Comparison of ENCODE assay signal across 26 cellular contexts in genomic region chr19:6491802-6492592, GRCh38. TPM values are rescaled to one million over a fixed set of nuclear protein-coding genes. Genes with fewer than 3 reads are reported as not detected.
DNase-seq lines count a peak whose midpoint lies in the region; ATAC-seq, FAIRE-seq and TF ChIP-seq lines count a peak whose summit lies in the region.
"Had no signal": no experiment of that assay in that cellular context is flagged by ENCODE, and none has a peak within 500 bp of the region (broad histone marks: within the 10 kb centered on the region; RNA-seq: fewer than 3 reads in every experiment).

No MANE protein-coding gene starts in this region.

- SMC1A ChIA-PET in GM12878 (lab: Charles Lee; ENCODE audit: uncharacterized antibody, unreplicated experiment) = interaction anchor here (0.6 to 2.2 kb wide), 4 partner anchors 8 to 117 kb away, joined by 3 to 8 read pairs (median 4); no protein-coding TSS in a partner anchor

- H4K20me1 ChIP-seq in GM12878 (ENCODE audit: control insufficient read depth, insufficient read depth) = no peaks in the 10 kb centered on the region

- BruUV-seq in GM12878 (replicated peaks; lab: Mats Ljungman, UMichigan) = no TSS peak

- H3K9ac ChIP-seq in GM12878 (ENCODE audit: control insufficient read depth, insufficient read depth, low read length) = no peak overlapping the region

- no peak overlapping the region for H3K4me2 ChIP-seq in GM12878 (ENCODE audit: control insufficient read depth, insufficient read depth)

- H3K27me3 ChIP-seq in GM12878 (replicated peaks in 1 of 2; ENCODE audit: control insufficient read depth in 2 of 2, insufficient read depth in 2 of 2, low read length in 1 of 2) = no peaks in the 10 kb centered on the region
- H3K27me3 ChIP-seq: BE2C, Peyer's patch had no signal

- no peak overlapping the region for H3K4me3 ChIP-seq in GM12878
- H3K4me3 ChIP-seq: Peyer's patch, SK-N-MC had no signal

- DNase-seq in stimulated activated naive CD8-positive, alpha-beta T cell treated with anti-CD3 and anti-CD28 coated beads, Interleukin-15, amount 100 ng/mL, for 72 hours = no peak
- no peak for DNase-seq in stimulated activated naive CD8-positive, alpha-beta T cell treated with anti-CD3 and anti-CD28 coated beads, Interleukin-15, Interleukin-2, amounts not matched to agents 100 U/mL and 50 U/mL, for 24 hours
- DNase-seq in GM12878 (ENCODE audit: low read depth, low spot score) (no peak), occipital lobe (lab: John Stamatoyannopoulos, UW) (peak; percentile 53), cardiac septum (ENCODE audit: low spot score) (no peak), NCI-H510A treated with DMSO at 0.1 percent for 48 hours (lab: John Stamatoyannopoulos, UW) (no peak)
- DNase-seq: BE2C; Caco-2; CD4-positive, CD25-positive, alpha-beta regulatory T cell; GDM1; GOT3; IMR-90; Karpas-422; NCI-H1092 treated with DMSO at 0.1 percent for 48 hours; NCI-H146; NCI-H2029 treated with DMSO at 0.1 percent for 48 hours; NCI-H2171 treated with DMSO at 0.1 percent for 48 hours; NCI-H446; NCI-H69; Peyer's patch had no signal

- no peak overlapping the region for H3K4me3 Mint-ChIP-seq in stimulated activated naive CD8-positive, alpha-beta T cell treated with anti-CD3 and anti-CD28 coated beads, Interleukin-15, amount 100 ng/mL, for 72 hours

- RAD21 ChIA-PET in GM12878 (lab: Charles Lee; ENCODE audit: unreplicated experiment) = interaction anchor here (1.1 to 2.8 kb wide), 2 partner anchors 10 to 11 kb away, joined by 3 to 11 read pairs; partner anchors contain the start of gene DENND1C

- no peak for FAIRE-seq in GM12878 (lab: Jason Lieb, UNC)
- FAIRE-seq: A204.1 had no signal

- TF ChIP-seq POLR2A in GM12878 (IDR thresholded peaks at IDR 0.05; ENCODE audit: low read depth, low read length) = no peak

- peaks cover 7% of the 10 kb centered on the region in 2 donors for H3K9me3 Mint-ChIP-seq in stimulated activated naive CD8-positive, alpha-beta T cell treated with anti-CD3 and anti-CD28 coated beads, Interleukin-15, amount 100 ng/mL, for 72 hours

- no peak overlapping the region for H3K27ac Mint-ChIP-seq in stimulated activated naive CD8-positive, alpha-beta T cell treated with anti-CD3 and anti-CD28 coated beads, Interleukin-15, amount 100 ng/mL, for 72 hours

- no peak for TF ChIP-seq CTCF in GM12878 (IDR thresholded peaks at IDR 0.05 in 2 of 3, conservative IDR thresholded peaks at IDR 0.05 in 1 of 3; ENCODE audit: control insufficient read depth in 2 of 3, extremely low read depth in 1 of 3, insufficient read depth in 1 of 3, low read depth in 3 of 3, low read length in 3 of 3)

- CTCF ChIA-PET in GM12878 (lab: Yijun Ruan, JAX) = interaction anchor here (4.2 kb wide), 1 partner anchor 10 kb away, joined by 26 read pairs; the partner anchor contains the start of gene DENND1C

- POLR2A ChIA-PET in GM12878 (lab: Charles Lee) = interaction anchor here (1.1 to 1.5 kb wide), 3 partner anchors 9 to 67 kb away, joined by 3 to 6 read pairs (median 4); partner anchors contain the start of gene DENND1C

- no peaks in the 10 kb centered on the region for H3K27me3 Mint-ChIP-seq in stimulated activated naive CD8-positive, alpha-beta T cell treated with anti-CD3 and anti-CD28 coated beads, Interleukin-15, amount 100 ng/mL, for 72 hours
- H3K27me3 Mint-ChIP-seq: CD4-positive, CD25-positive, alpha-beta regulatory T cell had no signal

- H3K27ac ChIP-seq in GM12878 (ENCODE audit: control insufficient read depth, insufficient read depth) = no peak overlapping the region
- H3K27ac ChIP-seq: Peyer's patch, SK-N-MC had no signal

- H3K79me2 ChIP-seq in GM12878 (ENCODE audit: control insufficient read depth, insufficient read depth, low read length) = no peaks in the 10 kb centered on the region

- no peaks in the 10 kb centered on the region for H3K36me3 ChIP-seq in GM12878 (ENCODE audit: control insufficient read depth in 2 of 2, insufficient read depth in 2 of 2, low read length in 1 of 2)
- H3K36me3 ChIP-seq: BE2C, Peyer's patch had no signal

- no peak for TF ChIP-seq RAD21 in GM12878 (IDR thresholded peaks at IDR 0.05; ENCODE audit: insufficient read depth, low read depth, low read length)

- intact Hi-C loops in GM12878 (cut with micrococcal nuclease; ENCODE audit: unreplicated experiment) (no loop called here), cardiac septum (cut with DNase I) (no loop called here)

- peak; percentile 49 for ATAC-seq in stimulated activated naive CD8-positive, alpha-beta T cell treated with anti-CD3 and anti-CD28 coated beads, Interleukin-15, amount 100 ng/mL, for 72 hours
- no peak for ATAC-seq in stimulated activated naive CD8-positive, alpha-beta T cell treated with anti-CD3 and anti-CD28 coated beads, Interleukin-15, Interleukin-2, amounts not matched to agents 100 U/mL and 50 U/mL, for 24 hours
- ATAC-seq in GM12878 (no peak), HG03045 (IDR thresholded peaks at IDR 0.05; ENCODE audit: unreplicated experiment) (no peak)
- ATAC-seq: Right ventricle myocardium inferior had no signal

- no peak overlapping the region for H2AFZ ChIP-seq in GM12878 (ENCODE audit: control insufficient read depth, low read depth, low read length)

- H3K4me1 Mint-ChIP-seq in stimulated activated naive CD8-positive, alpha-beta T cell treated with anti-CD3 and anti-CD28 coated beads, Interleukin-15, amount 100 ng/mL, for 72 hours = peaks cover 14% of the 10 kb centered on the region

- no peaks in the 10 kb centered on the region for H3K9me3 ChIP-seq in GM12878 (replicated peaks; ENCODE audit: control insufficient read depth, insufficient read depth, low read length)
- H3K9me3 ChIP-seq: BE2C, Caco-2, Peyer's patch had no signal

- H3K4me1 ChIP-seq in GM12878 (ENCODE audit: control insufficient read depth, insufficient read depth, low read length) = peaks cover 3% of the 10 kb centered on the region; the same call in 1 of the 2 replicates
- H3K4me1 ChIP-seq: BE2C, Caco-2, Peyer's patch had no signal

- TF ChIP-seq EP300 in GM12878 (IDR thresholded peaks at IDR 0.05; ENCODE audit: borderline replicate concordance in 1 of 2, control insufficient read depth in 1 of 2, low read depth in 2 of 2, low read length in 2 of 2) = no peak

- 60% methylated on average over 4 of the region's 4 CpGs for WGBS in GM12878 (ENCODE audit: insufficient coverage, insufficient replicate concordance, low lambda C conversion rate, missing lambda C conversion rate)

- in situ Hi-C loops in GM12878 (cut with MboI) = no loop called here

RNA-seq across cellular contexts. Expression of gene TUBB4A, which starts 10.1 kb away (rescaled TPM):
- 1.8 and 4.3 TPM in 2 replicates for total RNA-seq in GM12878 (2013; cell fraction: nucleolus; rRNA removed)
- 2.5 and 2.8 TPM in 2 replicates for total RNA-seq in GM12878 (2014; rRNA removed)
- 1.3 and 1.4 TPM in 2 replicates for total RNA-seq in GM12878 (2014; rRNA removed; fragmentation: Illumina TruSeq; extraction: Trizol)
- 22.4 and 30.4 TPM in 2 replicates for total RNA-seq in GM12878 (2021)
- polyA plus RNA-seq in GM12878 (2011; ENCODE audit: low read depth) = 1.4 TPM
- 0.12 and 0.29 TPM in 2 replicates for polyA plus RNA-seq in GM12878 (2011; rRNA removed)
- polyA plus RNA-seq in GM12878 (2011; cell fraction: cytosol; rRNA removed) = 1.2 and 1.6 TPM in 2 replicates
- 1.1 and 2.1 TPM in 2 replicates for polyA plus RNA-seq in GM12878 (2011; cell fraction: nucleus; rRNA removed)
- 4.8 and 8.1 TPM in 2 replicates for polyA plus RNA-seq in GM12878 (2012)
- polyA plus RNA-seq in GM12878 (2014; fragmentation: Illumina TruSeq; extraction: Trizol) = 5.9 and 7.1 TPM in 2 replicates
- polyA plus RNA-seq in GM12878 (2014; fragmentation: Nextera tagmentation; extraction: Ambion mirVana) = under 1 TPM; 0.79 to 0.85 TPM
- 5.1 and 7.5 TPM in 2 replicates for polyA plus RNA-seq in GM12878 (2014; rRNA removed)
- 10 to 100 TPM; 12.1 to 20.0 TPM for polyA plus RNA-seq in GM12878 (2016; fragmentation: Nextera tagmentation; extraction: Ambion mirVana)
- 0.73 and 2.7 TPM in 2 replicates for polyA minus RNA-seq in GM12878 (2011; rRNA and poly(A)+ RNA removed)
- 3.4 and 8.4 TPM in 2 replicates for polyA minus RNA-seq in GM12878 (2011; cell fraction: cytosol; rRNA and poly(A)+ RNA removed)
- polyA minus RNA-seq in GM12878 (2011; cell fraction: nucleus; rRNA and poly(A)+ RNA removed) = 1.1 and 2.9 TPM in 2 replicates
- total RNA-seq in occipital lobe = 135 TPM
- 0.40 TPM for total RNA-seq in cardiac septum
- total RNA-seq: IMR-90 had no signal
- polyA plus RNA-seq: IMR-90 had no signal

RNA-seq across cellular contexts. Expression of gene DENND1C, which starts 10.4 kb away (rescaled TPM):
- 36.0 and 43.4 TPM in 2 replicates for total RNA-seq in GM12878 (2013; cell fraction: nucleolus; rRNA removed)
- total RNA-seq in GM12878 (2014; rRNA removed) (16.4 and 24.5 TPM in 2 replicates), GM12878 (2014; rRNA removed; fragmentation: Illumina TruSeq; extraction: Trizol) (10.9 and 11.5 TPM in 2 replicates), GM12878 (2021) (50.5 and 54.3 TPM in 2 replicates), occipital lobe (not detected), cardiac septum (0.78 TPM)
- polyA plus RNA-seq in GM12878 (2011; ENCODE audit: low read depth) = 18.1 TPM
- polyA plus RNA-seq in GM12878 (2011; rRNA removed) (10.6 and 25.8 TPM in 2 replicates), GM12878 (2014; fragmentation: Illumina TruSeq; extraction: Trizol) (24.6 and 39.5 TPM in 2 replicates), GM12878 (2014; fragmentation: Nextera tagmentation; extraction: Ambion mirVana) (1 to 10 TPM; 2.4 to 2.8 TPM), GM12878 (2014; rRNA removed) (49.1 and 59.0 TPM in 2 replicates), GM12878 (2016; fragmentation: Nextera tagmentation; extraction: Ambion mirVana) (10 to 100 TPM; 45.8 to 45.9 TPM)
- 27.6 and 35.8 TPM in 2 replicates for polyA plus RNA-seq in GM12878 (2011; cell fraction: cytosol; rRNA removed)
- 98.7 and 103 TPM in 2 replicates for polyA plus RNA-seq in GM12878 (2011; cell fraction: nucleus; rRNA removed)
- 39.5 and 44.4 TPM in 2 replicates for polyA plus RNA-seq in GM12878 (2012)
- 8.0 and 18.8 TPM in 2 replicates for polyA minus RNA-seq in GM12878 (2011; rRNA and poly(A)+ RNA removed)
- 11.4 and 12.4 TPM in 2 replicates for polyA minus RNA-seq in GM12878 (2011; cell fraction: cytosol; rRNA and poly(A)+ RNA removed)
- 18.0 and 30.9 TPM in 2 replicates for polyA minus RNA-seq in GM12878 (2011; cell fraction: nucleus; rRNA and poly(A)+ RNA removed)
- total RNA-seq: Daoy, IMR-90 had no signal
- polyA plus RNA-seq: IMR-90 had no signal

RNA-seq across cellular contexts. Expression of gene CRB3, which starts 27.9 kb away (rescaled TPM):
- 0.58 and 0.73 TPM in 2 replicates for total RNA-seq in GM12878 (2013; cell fraction: nucleolus; rRNA removed)
- total RNA-seq in GM12878 (2014; rRNA removed) (0.82 and 1.6 TPM in 2 replicates), GM12878 (2014; rRNA removed; fragmentation: Illumina TruSeq; extraction: Trizol) (0.18 TPM in 1 of 2 replicates, not detected in the other), GM12878 (2021) (0.43 and 1.4 TPM in 2 replicates), occipital lobe (not detected), cardiac septum (not detected)
- polyA plus RNA-seq in GM12878 (2011; ENCODE audit: low read depth) = 0.47 TPM
- polyA plus RNA-seq in GM12878 (2011; rRNA removed) (0.56 and 0.98 TPM in 2 replicates), GM12878 (2014; fragmentation: Illumina TruSeq; extraction: Trizol) (0.41 TPM in 1 of 2 replicates, not detected in the other), GM12878 (2014; fragmentation: Nextera tagmentation; extraction: Ambion mirVana) (under 1 TPM in 1 of 2 experiments, not detected in 1; 0.11 TPM), GM12878 (2014; rRNA removed) (0.97 and 1.2 TPM in 2 replicates), GM12878 (2016; fragmentation: Nextera tagmentation; extraction: Ambion mirVana) (1 to 10 TPM; 1.1 to 1.9 TPM)
- 1.5 and 3.4 TPM in 2 replicates for polyA plus RNA-seq in GM12878 (2011; cell fraction: cytosol; rRNA removed)
- polyA plus RNA-seq in GM12878 (2011; cell fraction: nucleus; rRNA removed) = 4.0 and 5.0 TPM in 2 replicates
- polyA plus RNA-seq in GM12878 (2012) = 0.53 and 1.4 TPM in 2 replicates
- 0.37 and 1.4 TPM in 2 replicates for polyA minus RNA-seq in GM12878 (2011; rRNA and poly(A)+ RNA removed)
- 3.2 TPM in 1 of 2 replicates, not detected in the other for polyA minus RNA-seq in GM12878 (2011; cell fraction: cytosol; rRNA and poly(A)+ RNA removed)
- 0.24 and 2.7 TPM in 2 replicates for polyA minus RNA-seq in GM12878 (2011; cell fraction: nucleus; rRNA and poly(A)+ RNA removed)
- total RNA-seq: Daoy, HT1080, IMR-90, Right ventricle myocardium inferior had no signal
- polyA plus RNA-seq: IMR-90 had no signal

RNA-seq across cellular contexts. Expression of gene SLC25A23, which starts 32.4 kb away (rescaled TPM):
- 27.8 and 31.7 TPM in 2 replicates for total RNA-seq in GM12878 (2013; cell fraction: nucleolus; rRNA removed)
- 51.9 and 66.4 TPM in 2 replicates for total RNA-seq in GM12878 (2014; rRNA removed)
- 35.4 and 36.2 TPM in 2 replicates for total RNA-seq in GM12878 (2014; rRNA removed; fragmentation: Illumina TruSeq; extraction: Trizol)
- total RNA-seq in GM12878 (2021) = 85.8 and 97.2 TPM in 2 replicates
- polyA plus RNA-seq in GM12878 (2011; ENCODE audit: low read depth) = 27.3 TPM
- polyA plus RNA-seq in GM12878 (2011; rRNA removed) = 16.6 and 25.6 TPM in 2 replicates
- 43.6 and 47.6 TPM in 2 replicates for polyA plus RNA-seq in GM12878 (2011; cell fraction: cytosol; rRNA removed)
- polyA plus RNA-seq in GM12878 (2011; cell fraction: nucleus; rRNA removed) = 42.9 and 54.9 TPM in 2 replicates
- 47.9 and 65.2 TPM in 2 replicates for polyA plus RNA-seq in GM12878 (2012)
- polyA plus RNA-seq in GM12878 (2014; fragmentation: Illumina TruSeq; extraction: Trizol) = 60.7 and 70.2 TPM in 2 replicates
- polyA plus RNA-seq in GM12878 (2014; fragmentation: Nextera tagmentation; extraction: Ambion mirVana) = 10 to 100 TPM; 10.2 to 13.6 TPM
- polyA plus RNA-seq in GM12878 (2014; rRNA removed) = 79.5 and 83.1 TPM in 2 replicates
- 10 to 100 TPM; 42.7 to 57.4 TPM for polyA plus RNA-seq in GM12878 (2016; fragmentation: Nextera tagmentation; extraction: Ambion mirVana)
- polyA minus RNA-seq in GM12878 (2011; rRNA and poly(A)+ RNA removed) = 25.0 and 39.9 TPM in 2 replicates
- polyA minus RNA-seq in GM12878 (2011; cell fraction: cytosol; rRNA and poly(A)+ RNA removed) = 29.4 and 41.7 TPM in 2 replicates
- polyA minus RNA-seq in GM12878 (2011; cell fraction: nucleus; rRNA and poly(A)+ RNA removed) = 14.1 and 15.5 TPM in 2 replicates
- total RNA-seq in occipital lobe = 42.6 TPM
- 143 TPM for total RNA-seq in cardiac septum

RNA-seq across cellular contexts. Expression of gene TNFSF9, which starts 38.8 kb away (rescaled TPM):
- total RNA-seq in GM12878 (2013; cell fraction: nucleolus; rRNA removed) = 48.6 and 53.3 TPM in 2 replicates
- total RNA-seq in GM12878 (2014; rRNA removed) = 72.8 and 75.3 TPM in 2 replicates
- 20.9 and 22.7 TPM in 2 replicates for total RNA-seq in GM12878 (2014; rRNA removed; fragmentation: Illumina TruSeq; extraction: Trizol)
- 60.1 TPM in 2 replicates for total RNA-seq in GM12878 (2021)
- polyA plus RNA-seq in GM12878 (2011; ENCODE audit: low read depth) = 20.3 TPM
- polyA plus RNA-seq in GM12878 (2011; rRNA removed) = 24.6 and 33.3 TPM in 2 replicates
- polyA plus RNA-seq in GM12878 (2011; cell fraction: cytosol; rRNA removed) = 31.1 and 35.9 TPM in 2 replicates
- 21.7 and 29.6 TPM in 2 replicates for polyA plus RNA-seq in GM12878 (2011; cell fraction: nucleus; rRNA removed)
- polyA plus RNA-seq in GM12878 (2012) = 41.9 and 76.9 TPM in 2 replicates
- polyA plus RNA-seq in GM12878 (2014; fragmentation: Illumina TruSeq; extraction: Trizol) = 13.4 and 14.7 TPM in 2 replicates
- polyA plus RNA-seq in GM12878 (2014; fragmentation: Nextera tagmentation; extraction: Ambion mirVana) = 10 to 100 TPM in 1 of 2 experiments, 1 to 10 TPM in 1; 6.2 to 12.8 TPM
- polyA plus RNA-seq in GM12878 (2014; rRNA removed) = 46.8 and 48.0 TPM in 2 replicates
- 10 to 100 TPM; 20.7 to 21.5 TPM for polyA plus RNA-seq in GM12878 (2016; fragmentation: Nextera tagmentation; extraction: Ambion mirVana)
- polyA minus RNA-seq in GM12878 (2011; rRNA and poly(A)+ RNA removed) = 11.6 and 25.0 TPM in 2 replicates
- 19.6 and 29.1 TPM in 2 replicates for polyA minus RNA-seq in GM12878 (2011; cell fraction: cytosol; rRNA and poly(A)+ RNA removed)
- polyA minus RNA-seq in GM12878 (2011; cell fraction: nucleus; rRNA and poly(A)+ RNA removed) = 14.4 and 18.5 TPM in 2 replicates
- 2.2 TPM for total RNA-seq in occipital lobe
- total RNA-seq in cardiac septum = not detected
- total RNA-seq: IMR-90 had no signal
